In genomic region chr12:59500915-59501314, GRCh38 we compare ENCODE assay signal across 17 cellular contexts.
DNase-seq lines count a peak whose midpoint lies in the region; ATAC-seq and TF ChIP-seq lines count a peak whose summit lies in the region.
"Had no signal": no experiment of that assay in that cellular context is flagged by ENCODE, and none has a peak within 500 bp of the region (broad histone marks: within the 10 kb centered on the region; RNA-seq: fewer than 3 reads in every experiment).

No MANE protein-coding gene starts in this region.

- H3K27ac ChIP-seq in CD8-positive, alpha-beta T cell (ENCODE audit: low read depth, low read length) = no peak overlapping the region
- H3K27ac ChIP-seq in upper lobe of right lung = no peak overlapping the region
- H3K27ac ChIP-seq: KMS-11 had no signal

- no peaks in the 10 kb centered on the region for H3K9me3 Mint-ChIP-seq in CD8-positive, alpha-beta T cell
- H3K9me3 Mint-ChIP-seq in activated CD4-positive, alpha-beta memory T cell treated with anti-CD3 and anti-CD28 coated beads for 36 hours = no peaks in the 10 kb centered on the region
- no peaks in the 10 kb centered on the region for H3K9me3 Mint-ChIP-seq in T-helper 2 cell treated with Interferon-gamma antibody and Interleukin-4, amounts not matched to agents 5 μg/mL and 100 μg/mL, for 36 hours

- H3K27ac Mint-ChIP-seq in CD8-positive, alpha-beta T cell = peak overlapping the region; percentile 14
- H3K27ac Mint-ChIP-seq in activated CD4-positive, alpha-beta memory T cell treated with anti-CD3 and anti-CD28 coated beads for 36 hours = no peak overlapping the region
- no peak overlapping the region for H3K27ac Mint-ChIP-seq in T-helper 2 cell treated with Interferon-gamma antibody and Interleukin-4, amounts not matched to agents 5 μg/mL and 100 μg/mL, for 36 hours

- H3K27me3 Mint-ChIP-seq in CD8-positive, alpha-beta T cell (ENCODE audit: low read depth) = no peaks in the 10 kb centered on the region
- H3K27me3 Mint-ChIP-seq in activated CD4-positive, alpha-beta memory T cell treated with anti-CD3 and anti-CD28 coated beads for 36 hours = no peaks in the 10 kb centered on the region
- H3K27me3 Mint-ChIP-seq in T-helper 2 cell treated with Interferon-gamma antibody and Interleukin-4, amounts not matched to agents 5 μg/mL and 100 μg/mL, for 36 hours (ENCODE audit: low read depth) = no peaks in the 10 kb centered on the region

- no peaks in the 10 kb centered on the region for H3K36me3 ChIP-seq in CD8-positive, alpha-beta T cell (ENCODE audit: insufficient read depth, low read length)
- H3K36me3 ChIP-seq in upper lobe of right lung = no peaks in the 10 kb centered on the region

- H3K4me3 ChIP-seq in CD8-positive, alpha-beta T cell (ENCODE audit: low read depth, low read length) = no peak overlapping the region
- no peak overlapping the region for H3K4me3 ChIP-seq in upper lobe of right lung
- H3K4me3 ChIP-seq: GM12878 had no signal

- H3K4me1 Mint-ChIP-seq in CD8-positive, alpha-beta T cell (ENCODE audit: low read depth) = peaks cover 10% of the 10 kb centered on the region
- peaks cover 13% of the 10 kb centered on the region for H3K4me1 Mint-ChIP-seq in activated CD4-positive, alpha-beta memory T cell treated with anti-CD3 and anti-CD28 coated beads for 36 hours (ENCODE audit: low read depth)
- H3K4me1 Mint-ChIP-seq in T-helper 2 cell treated with Interferon-gamma antibody and Interleukin-4, amounts not matched to agents 5 μg/mL and 100 μg/mL, for 36 hours (ENCODE audit: low read depth) = peaks cover 9% of the 10 kb centered on the region

- no peaks in the 10 kb centered on the region for H3K36me3 Mint-ChIP-seq in CD8-positive, alpha-beta T cell
- H3K36me3 Mint-ChIP-seq in activated CD4-positive, alpha-beta memory T cell treated with anti-CD3 and anti-CD28 coated beads for 36 hours = no peaks in the 10 kb centered on the region
- no peaks in the 10 kb centered on the region for H3K36me3 Mint-ChIP-seq in T-helper 2 cell treated with Interferon-gamma antibody and Interleukin-4, amounts not matched to agents 5 μg/mL and 100 μg/mL, for 36 hours (ENCODE audit: low read depth)

- POLR2A ChIA-PET in CD8-positive, alpha-beta T cell (lab: Charles Lee) = no interaction called here
- POLR2A ChIA-PET in activated CD4-positive, alpha-beta memory T cell treated with anti-CD3 and anti-CD28 coated beads for 36 hours (lab: Charles Lee) = no interaction called here

- no peak for DNase-seq in CD8-positive, alpha-beta T cell
- DNase-seq in NCI-H226 = peak; percentile 83
- peak; percentile 4 for DNase-seq in glomerular visceral epithelial cell (ENCODE audit: extremely low spot score)
- DNase-seq in upper lobe of right lung = no peak
- DNase-seq in activated CD4-positive, alpha-beta memory T cell treated with anti-CD3 and anti-CD28 coated beads for 36 hours = no peak
- DNase-seq in T-helper 2 cell treated with Interferon-gamma antibody and Interleukin-4, amounts not matched to agents 5 μg/mL and 100 μg/mL, for 36 hours (ENCODE audit: low spot score) = no peak
- DNase-seq: C1 segment of cervical spinal cord, DMS79, NCI-H2171, NCI-H82, Right ventricle myocardium superior, SK-N-SH had no signal

- no peak for TF ChIP-seq CTCF in CD8-positive, alpha-beta T cell (IDR thresholded peaks at IDR 0.05)
- no peak for TF ChIP-seq CTCF in upper lobe of right lung (IDR thresholded peaks at IDR 0.05)

- no peak overlapping the region for H3K4me3 Mint-ChIP-seq in CD8-positive, alpha-beta T cell
- no peak overlapping the region for H3K4me3 Mint-ChIP-seq in activated CD4-positive, alpha-beta memory T cell treated with anti-CD3 and anti-CD28 coated beads for 36 hours
- H3K4me3 Mint-ChIP-seq in T-helper 2 cell treated with Interferon-gamma antibody and Interleukin-4, amounts not matched to agents 5 μg/mL and 100 μg/mL, for 36 hours = no peak overlapping the region

- no peaks in the 10 kb centered on the region for H3K9me3 ChIP-seq in CD8-positive, alpha-beta T cell (ENCODE audit: low read length)
- H3K9me3 ChIP-seq in upper lobe of right lung = no peaks in the 10 kb centered on the region
- H3K9me3 ChIP-seq: SK-N-SH had no signal

- no peak for ATAC-seq in CD8-positive, alpha-beta T cell
- ATAC-seq in upper lobe of right lung (peak; percentile 73), HG02981 (IDR thresholded peaks at IDR 0.05; ENCODE audit: unreplicated experiment) (no peak)
- ATAC-seq: GM12878, HepG2, Panc1 had no signal

- peaks cover 6% of the 10 kb centered on the region for H3K4me1 ChIP-seq in CD8-positive, alpha-beta T cell (ENCODE audit: insufficient read depth, low read length)
- no peaks in the 10 kb centered on the region for H3K4me1 ChIP-seq in upper lobe of right lung

- CTCF ChIA-PET in CD8-positive, alpha-beta T cell (lab: Charles Lee) = no interaction called here
- CTCF ChIA-PET in activated CD4-positive, alpha-beta memory T cell treated with anti-CD3 and anti-CD28 coated beads for 36 hours (lab: Charles Lee) = no interaction called here

- H3K27me3 ChIP-seq in CD8-positive, alpha-beta T cell (ENCODE audit: insufficient read depth, low read length) = no peaks in the 10 kb centered on the region
- H3K27me3 ChIP-seq in upper lobe of right lung = no peaks in the 10 kb centered on the region

- intact Hi-C loops in CD8-positive, alpha-beta T cell (cut with DNase I, micrococcal nuclease) = no loop called here
- intact Hi-C loops in upper lobe of right lung (cut with DNase I) = no loop called here
- intact Hi-C loops in activated CD4-positive, alpha-beta memory T cell treated with anti-CD3 and anti-CD28 coated beads for 36 hours (cut with micrococcal nuclease) = no loop called here

Comparison
In these comparisons a context has a peak if more than half of its experiments do, and no peak if none do; other contexts are left out.
1. DNase-seq: peak in NCI-H226 (single experiment) and glomerular visceral epithelial cell (single experiment); none in CD8-positive, alpha-beta T cell (0 of 7), upper lobe of right lung (single experiment), activated CD4-positive, alpha-beta memory T cell treated with anti-CD3 and anti-CD28 coated beads for 36 hours (single experiment) and T-helper 2 cell treated with Interferon-gamma antibody and Interleukin-4, amounts not matched to agents 5 μg/mL and 100 μg/mL, for 36 hours (single experiment).